In the genomic region with DNA sequence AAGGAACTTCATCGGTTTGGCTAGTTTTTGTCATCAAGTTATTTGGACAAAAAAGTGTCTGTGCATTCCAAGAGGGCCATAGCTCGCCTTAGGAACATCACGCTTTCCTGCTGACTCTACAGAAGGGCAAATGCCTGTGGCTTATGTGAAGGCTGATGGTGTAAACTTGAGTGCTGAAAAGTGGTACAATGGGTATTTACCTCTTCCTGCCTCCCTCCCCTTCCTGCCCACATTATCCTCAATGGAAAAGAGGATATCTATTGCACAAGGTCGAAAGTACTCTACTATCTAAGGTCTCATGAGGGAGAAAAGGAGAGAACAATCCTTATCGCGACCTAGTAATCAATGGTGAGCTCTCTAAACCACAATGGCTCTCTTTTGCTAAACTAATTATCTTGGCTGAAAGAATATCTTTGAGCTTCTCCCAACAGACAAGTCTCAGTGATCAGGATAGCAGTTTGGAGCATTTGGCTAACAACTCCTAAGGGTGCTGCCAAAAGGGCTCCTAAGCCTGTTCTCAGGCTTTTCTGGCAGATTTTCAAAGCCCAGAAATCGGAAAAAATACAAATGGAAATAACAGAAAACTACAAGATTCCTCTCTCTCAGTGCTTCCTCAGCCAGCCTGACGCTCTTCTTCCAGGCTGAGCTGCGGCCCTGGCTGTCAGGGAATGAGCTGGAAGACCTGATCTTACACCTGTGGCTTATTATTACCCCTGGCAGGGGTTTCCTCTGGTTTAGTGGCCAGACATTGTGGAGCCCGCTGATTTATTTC, we compare ENCODE assay signal across 1 cellular context.
TF ChIP-seq lines count a peak whose summit lies in the region.

No MANE protein-coding gene starts in this region.

TF ChIP-seq in HepG2, 621 proteins besides CTCF, POLR2A, EP300 and RAD21 (continued from another document and continues in another):
- TF ChIP-seq, protein P1, sequence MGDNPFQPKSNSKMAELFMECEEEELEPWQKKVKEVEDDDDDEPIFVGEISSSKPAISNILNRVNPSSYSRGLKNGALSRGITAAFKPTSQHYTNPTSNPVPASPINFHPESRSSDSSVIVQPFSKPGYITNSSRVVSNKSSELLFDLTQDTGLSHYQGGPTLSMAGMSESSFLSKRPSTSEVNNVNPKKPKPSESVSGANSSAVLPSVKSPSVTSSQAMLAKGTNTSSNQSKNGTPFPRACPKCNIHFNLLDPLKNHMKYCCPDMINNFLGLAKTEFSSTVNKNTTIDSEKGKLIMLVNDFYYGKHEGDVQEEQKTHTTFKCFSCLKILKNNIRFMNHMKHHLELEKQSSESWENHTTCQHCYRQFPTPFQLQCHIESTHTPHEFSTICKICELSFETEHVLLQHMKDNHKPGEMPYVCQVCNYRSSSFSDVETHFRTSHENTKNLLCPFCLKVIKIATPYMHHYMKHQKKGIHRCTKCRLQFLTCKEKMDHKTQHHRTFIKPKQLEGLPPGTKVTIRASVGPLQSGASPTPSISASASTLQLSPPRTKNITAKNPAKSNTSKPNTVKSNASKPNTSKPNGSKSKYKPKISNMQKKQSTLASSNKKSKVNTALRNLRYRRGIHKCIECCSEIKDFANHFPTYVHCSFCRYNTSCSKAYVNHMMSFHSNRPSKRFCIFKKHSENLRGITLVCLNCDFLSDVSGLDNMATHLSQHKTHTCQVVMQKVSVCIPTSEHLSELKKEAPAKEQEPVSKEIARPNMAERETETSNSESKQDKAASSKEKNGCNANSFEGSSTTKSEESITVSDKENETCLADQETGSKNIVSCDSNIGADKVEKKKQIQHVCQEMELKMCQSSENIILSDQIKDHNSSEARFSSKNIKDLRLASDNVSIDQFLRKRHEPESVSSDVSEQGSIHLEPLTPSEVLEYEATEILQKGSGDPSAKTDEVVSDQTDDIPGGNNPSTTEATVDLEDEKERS (CRISPR knock-in tag; IDR thresholded peaks at IDR 0.05) = peak; percentile 27; the same call in 1 of the 2 replicates
- TF ChIP-seq MAFG (CRISPR knock-in tag; IDR thresholded peaks at IDR 0.05) (no peak), RARG (CRISPR knock-in tag; IDR thresholded peaks at IDR 0.05; ENCODE audit: low read depth) (no peak), GFI1 (CRISPR knock-in tag; IDR thresholded peaks at IDR 0.05; ENCODE audit: borderline replicate concordance) (peak; percentile 63; the same call in 1 of the 2 replicates), DNMT1 (CRISPR knock-in tag; IDR thresholded peaks at IDR 0.05) (no peak), ZNF10 (CRISPR knock-in tag; IDR thresholded peaks at IDR 0.05; ENCODE audit: borderline replicate concordance, low read depth) (no peak), CEBPB (IDR thresholded peaks at IDR 0.05; ENCODE audit: borderline replicate concordance, low read depth, low read length) (peak; percentile 79; the same call in 1 of the 2 replicates), SOX6 (IDR thresholded peaks at IDR 0.05) (no peak), SOX6 (CRISPR knock-in tag; IDR thresholded peaks at IDR 0.05) (peak; percentile 94), MTF1 (CRISPR knock-in tag; IDR thresholded peaks at IDR 0.05) (no peak), CREB1 (IDR thresholded peaks at IDR 0.05) (no peak), CREB1 (CRISPR knock-in tag; IDR thresholded peaks at IDR 0.05) (peak; percentile 60), KAT8 (CRISPR knock-in tag; IDR thresholded peaks at IDR 0.05) (no peak; the same call in 1 of the 2 replicates), ZBTB21 (CRISPR knock-in tag; IDR thresholded peaks at IDR 0.05) (no peak), ZBTB38 (CRISPR knock-in tag; IDR thresholded peaks at IDR 0.05) (no peak), MAFF (IDR thresholded peaks at IDR 0.05; ENCODE audit: low read depth, low read length) (peak; percentile 57; the same call in 1 of the 2 replicates), ZBTB42 (CRISPR knock-in tag; IDR thresholded peaks at IDR 0.05) (0 out of 2 replicates have a peak, but pooled peaks have one; percentile 9), WIZ (CRISPR knock-in tag; IDR thresholded peaks at IDR 0.05) (no peak), ASH2L (IDR thresholded peaks at IDR 0.05; ENCODE audit: insufficient read length, low read depth, low read length) (peak; percentile 46), GABPA (IDR thresholded peaks at IDR 0.05; ENCODE audit: low read depth, low read length) (no peak), GABPA (CRISPR knock-in tag; IDR thresholded peaks at IDR 0.05; ENCODE audit: low read depth) (no peak), ZNF614 (CRISPR knock-in tag; IDR thresholded peaks at IDR 0.05; ENCODE audit: borderline replicate concordance) (peak; percentile 80), EEA1 (CRISPR knock-in tag; IDR thresholded peaks at IDR 0.05; ENCODE audit: borderline replicate concordance) (no peak), JARID2 (CRISPR knock-in tag; IDR thresholded peaks at IDR 0.05; ENCODE audit: insufficient replicate concordance) (no peak), ZNF337 (CRISPR knock-in tag; IDR thresholded peaks at IDR 0.05; ENCODE audit: borderline replicate concordance, low read depth) (no peak), ZNF652 (CRISPR knock-in tag; IDR thresholded peaks at IDR 0.05; ENCODE audit: borderline replicate concordance, low read depth) (peak; percentile 16; the same call in 1 of the 2 replicates)
- TF ChIP-seq, protein P2, sequence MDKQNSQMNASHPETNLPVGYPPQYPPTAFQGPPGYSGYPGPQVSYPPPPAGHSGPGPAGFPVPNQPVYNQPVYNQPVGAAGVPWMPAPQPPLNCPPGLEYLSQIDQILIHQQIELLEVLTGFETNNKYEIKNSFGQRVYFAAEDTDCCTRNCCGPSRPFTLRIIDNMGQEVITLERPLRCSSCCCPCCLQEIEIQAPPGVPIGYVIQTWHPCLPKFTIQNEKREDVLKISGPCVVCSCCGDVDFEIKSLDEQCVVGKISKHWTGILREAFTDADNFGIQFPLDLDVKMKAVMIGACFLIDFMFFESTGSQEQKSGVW (CRISPR knock-in tag; IDR thresholded peaks at IDR 0.05; ENCODE audit: borderline replicate concordance) = no peak
- TF ChIP-seq, protein P3, sequence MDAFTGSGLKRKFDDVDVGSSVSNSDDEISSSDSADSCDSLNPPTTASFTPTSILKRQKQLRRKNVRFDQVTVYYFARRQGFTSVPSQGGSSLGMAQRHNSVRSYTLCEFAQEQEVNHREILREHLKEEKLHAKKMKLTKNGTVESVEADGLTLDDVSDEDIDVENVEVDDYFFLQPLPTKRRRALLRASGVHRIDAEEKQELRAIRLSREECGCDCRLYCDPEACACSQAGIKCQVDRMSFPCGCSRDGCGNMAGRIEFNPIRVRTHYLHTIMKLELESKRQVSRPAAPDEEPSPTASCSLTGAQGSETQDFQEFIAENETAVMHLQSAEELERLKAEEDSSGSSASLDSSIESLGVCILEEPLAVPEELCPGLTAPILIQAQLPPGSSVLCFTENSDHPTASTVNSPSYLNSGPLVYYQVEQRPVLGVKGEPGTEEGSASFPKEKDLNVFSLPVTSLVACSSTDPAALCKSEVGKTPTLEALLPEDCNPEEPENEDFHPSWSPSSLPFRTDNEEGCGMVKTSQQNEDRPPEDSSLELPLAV (CRISPR knock-in tag; conservative IDR thresholded peaks at IDR 0.05; ENCODE audit: low read depth) = no peak
- TF ChIP-seq, protein P4, sequence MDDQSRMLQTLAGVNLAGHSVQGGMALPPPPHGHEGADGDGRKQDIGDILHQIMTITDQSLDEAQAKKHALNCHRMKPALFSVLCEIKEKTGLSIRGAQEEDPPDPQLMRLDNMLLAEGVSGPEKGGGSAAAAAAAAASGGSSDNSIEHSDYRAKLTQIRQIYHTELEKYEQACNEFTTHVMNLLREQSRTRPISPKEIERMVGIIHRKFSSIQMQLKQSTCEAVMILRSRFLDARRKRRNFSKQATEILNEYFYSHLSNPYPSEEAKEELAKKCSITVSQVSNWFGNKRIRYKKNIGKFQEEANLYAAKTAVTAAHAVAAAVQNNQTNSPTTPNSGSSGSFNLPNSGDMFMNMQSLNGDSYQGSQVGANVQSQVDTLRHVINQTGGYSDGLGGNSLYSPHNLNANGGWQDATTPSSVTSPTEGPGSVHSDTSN (CRISPR knock-in tag; IDR thresholded peaks at IDR 0.05; ENCODE audit: borderline replicate concordance) = no peak
- TF ChIP-seq, protein P5, sequence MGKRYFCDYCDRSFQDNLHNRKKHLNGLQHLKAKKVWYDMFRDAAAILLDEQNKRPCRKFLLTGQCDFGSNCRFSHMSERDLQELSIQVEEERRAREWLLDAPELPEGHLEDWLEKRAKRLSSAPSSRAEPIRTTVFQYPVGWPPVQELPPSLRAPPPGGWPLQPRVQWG (CRISPR knock-in tag; IDR thresholded peaks at IDR 0.05; ENCODE audit: borderline replicate concordance, low read depth) = no peak
- TF ChIP-seq, protein P6, sequence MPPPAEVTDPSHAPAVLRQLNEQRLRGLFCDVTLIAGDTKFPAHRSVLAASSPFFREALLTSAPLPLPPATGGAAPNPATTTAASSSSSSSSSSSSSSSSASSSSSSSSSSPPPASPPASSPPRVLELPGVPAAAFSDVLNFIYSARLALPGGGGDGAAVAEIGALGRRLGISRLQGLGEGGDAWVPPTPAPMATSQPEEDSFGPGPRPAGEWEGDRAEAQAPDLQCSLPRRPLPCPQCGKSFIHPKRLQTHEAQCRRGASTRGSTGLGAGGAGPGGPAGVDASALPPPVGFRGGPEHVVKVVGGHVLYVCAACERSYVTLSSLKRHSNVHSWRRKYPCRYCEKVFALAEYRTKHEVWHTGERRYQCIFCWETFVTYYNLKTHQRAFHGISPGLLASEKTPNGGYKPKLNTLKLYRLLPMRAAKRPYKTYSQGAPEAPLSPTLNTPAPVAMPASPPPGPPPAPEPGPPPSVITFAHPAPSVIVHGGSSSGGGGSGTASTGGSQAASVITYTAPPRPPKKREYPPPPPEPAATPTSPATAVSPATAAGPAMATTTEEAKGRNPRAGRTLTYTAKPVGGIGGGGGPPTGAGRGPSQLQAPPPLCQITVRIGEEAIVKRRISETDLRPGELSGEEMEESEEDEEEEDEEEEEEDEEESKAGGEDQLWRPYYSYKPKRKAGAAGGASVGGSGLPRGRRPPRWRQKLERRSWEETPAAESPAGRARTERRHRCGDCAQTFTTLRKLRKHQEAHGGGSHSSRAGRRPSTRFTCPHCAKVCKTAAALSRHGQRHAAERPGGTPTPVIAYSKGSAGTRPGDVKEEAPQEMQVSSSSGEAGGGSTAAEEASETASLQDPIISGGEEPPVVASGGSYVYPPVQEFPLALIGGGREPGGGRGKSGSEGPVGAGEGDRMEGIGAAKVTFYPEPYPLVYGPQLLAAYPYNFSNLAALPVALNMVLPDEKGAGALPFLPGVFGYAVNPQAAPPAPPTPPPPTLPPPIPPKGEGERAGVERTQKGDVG (CRISPR knock-in tag; IDR thresholded peaks at IDR 0.05; ENCODE audit: borderline replicate concordance) = no peak
- TF ChIP-seq, protein P7, sequence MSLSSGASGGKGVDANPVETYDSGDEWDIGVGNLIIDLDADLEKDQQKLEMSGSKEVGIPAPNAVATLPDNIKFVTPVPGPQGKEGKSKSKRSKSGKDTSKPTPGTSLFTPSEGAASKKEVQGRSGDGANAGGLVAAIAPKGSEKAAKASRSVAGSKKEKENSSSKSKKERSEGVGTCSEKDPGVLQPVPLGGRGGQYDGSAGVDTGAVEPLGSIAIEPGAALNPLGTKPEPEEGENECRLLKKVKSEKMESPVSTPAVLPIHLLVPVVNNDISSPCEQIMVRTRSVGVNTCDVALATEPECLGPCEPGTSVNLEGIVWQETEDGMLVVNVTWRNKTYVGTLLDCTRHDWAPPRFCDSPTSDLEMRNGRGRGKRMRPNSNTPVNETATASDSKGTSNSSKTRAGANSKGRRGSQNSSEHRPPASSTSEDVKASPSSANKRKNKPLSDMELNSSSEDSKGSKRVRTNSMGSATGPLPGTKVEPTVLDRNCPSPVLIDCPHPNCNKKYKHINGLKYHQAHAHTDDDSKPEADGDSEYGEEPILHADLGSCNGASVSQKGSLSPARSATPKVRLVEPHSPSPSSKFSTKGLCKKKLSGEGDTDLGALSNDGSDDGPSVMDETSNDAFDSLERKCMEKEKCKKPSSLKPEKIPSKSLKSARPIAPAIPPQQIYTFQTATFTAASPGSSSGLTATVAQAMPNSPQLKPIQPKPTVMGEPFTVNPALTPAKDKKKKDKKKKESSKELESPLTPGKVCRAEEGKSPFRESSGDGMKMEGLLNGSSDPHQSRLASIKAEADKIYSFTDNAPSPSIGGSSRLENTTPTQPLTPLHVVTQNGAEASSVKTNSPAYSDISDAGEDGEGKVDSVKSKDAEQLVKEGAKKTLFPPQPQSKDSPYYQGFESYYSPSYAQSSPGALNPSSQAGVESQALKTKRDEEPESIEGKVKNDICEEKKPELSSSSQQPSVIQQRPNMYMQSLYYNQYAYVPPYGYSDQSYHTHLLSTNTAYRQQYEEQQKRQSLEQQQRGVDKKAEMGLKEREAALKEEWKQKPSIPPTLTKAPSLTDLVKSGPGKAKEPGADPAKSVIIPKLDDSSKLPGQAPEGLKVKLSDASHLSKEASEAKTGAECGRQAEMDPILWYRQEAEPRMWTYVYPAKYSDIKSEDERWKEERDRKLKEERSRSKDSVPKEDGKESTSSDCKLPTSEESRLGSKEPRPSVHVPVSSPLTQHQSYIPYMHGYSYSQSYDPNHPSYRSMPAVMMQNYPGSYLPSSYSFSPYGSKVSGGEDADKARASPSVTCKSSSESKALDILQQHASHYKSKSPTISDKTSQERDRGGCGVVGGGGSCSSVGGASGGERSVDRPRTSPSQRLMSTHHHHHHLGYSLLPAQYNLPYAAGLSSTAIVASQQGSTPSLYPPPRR (CRISPR knock-in tag; IDR thresholded peaks at IDR 0.05; ENCODE audit: borderline replicate concordance) = peak; percentile 86
- TF ChIP-seq, protein P8, sequence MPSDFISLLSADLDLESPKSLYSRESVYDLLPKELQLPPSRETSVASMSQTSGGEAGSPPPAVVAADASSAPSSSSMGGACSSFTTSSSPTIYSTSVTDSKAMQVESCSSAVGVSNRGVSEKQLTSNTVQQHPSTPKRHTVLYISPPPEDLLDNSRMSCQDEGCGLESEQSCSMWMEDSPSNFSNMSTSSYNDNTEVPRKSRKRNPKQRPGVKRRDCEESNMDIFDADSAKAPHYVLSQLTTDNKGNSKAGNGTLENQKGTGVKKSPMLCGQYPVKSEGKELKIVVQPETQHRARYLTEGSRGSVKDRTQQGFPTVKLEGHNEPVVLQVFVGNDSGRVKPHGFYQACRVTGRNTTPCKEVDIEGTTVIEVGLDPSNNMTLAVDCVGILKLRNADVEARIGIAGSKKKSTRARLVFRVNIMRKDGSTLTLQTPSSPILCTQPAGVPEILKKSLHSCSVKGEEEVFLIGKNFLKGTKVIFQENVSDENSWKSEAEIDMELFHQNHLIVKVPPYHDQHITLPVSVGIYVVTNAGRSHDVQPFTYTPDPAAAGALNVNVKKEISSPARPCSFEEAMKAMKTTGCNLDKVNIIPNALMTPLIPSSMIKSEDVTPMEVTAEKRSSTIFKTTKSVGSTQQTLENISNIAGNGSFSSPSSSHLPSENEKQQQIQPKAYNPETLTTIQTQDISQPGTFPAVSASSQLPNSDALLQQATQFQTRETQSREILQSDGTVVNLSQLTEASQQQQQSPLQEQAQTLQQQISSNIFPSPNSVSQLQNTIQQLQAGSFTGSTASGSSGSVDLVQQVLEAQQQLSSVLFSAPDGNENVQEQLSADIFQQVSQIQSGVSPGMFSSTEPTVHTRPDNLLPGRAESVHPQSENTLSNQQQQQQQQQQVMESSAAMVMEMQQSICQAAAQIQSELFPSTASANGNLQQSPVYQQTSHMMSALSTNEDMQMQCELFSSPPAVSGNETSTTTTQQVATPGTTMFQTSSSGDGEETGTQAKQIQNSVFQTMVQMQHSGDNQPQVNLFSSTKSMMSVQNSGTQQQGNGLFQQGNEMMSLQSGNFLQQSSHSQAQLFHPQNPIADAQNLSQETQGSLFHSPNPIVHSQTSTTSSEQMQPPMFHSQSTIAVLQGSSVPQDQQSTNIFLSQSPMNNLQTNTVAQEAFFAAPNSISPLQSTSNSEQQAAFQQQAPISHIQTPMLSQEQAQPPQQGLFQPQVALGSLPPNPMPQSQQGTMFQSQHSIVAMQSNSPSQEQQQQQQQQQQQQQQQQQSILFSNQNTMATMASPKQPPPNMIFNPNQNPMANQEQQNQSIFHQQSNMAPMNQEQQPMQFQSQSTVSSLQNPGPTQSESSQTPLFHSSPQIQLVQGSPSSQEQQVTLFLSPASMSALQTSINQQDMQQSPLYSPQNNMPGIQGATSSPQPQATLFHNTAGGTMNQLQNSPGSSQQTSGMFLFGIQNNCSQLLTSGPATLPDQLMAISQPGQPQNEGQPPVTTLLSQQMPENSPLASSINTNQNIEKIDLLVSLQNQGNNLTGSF (CRISPR knock-in tag; IDR thresholded peaks at IDR 0.05) = no peak
